1 cellular context compared by ENCODE assay signal in genomic region chr4:28444886-28445496, GRCh38.
TF ChIP-seq lines count a peak whose summit lies in the region.

No MANE protein-coding gene starts in this region.

TF ChIP-seq in IMR-90, 13 proteins besides CTCF, POLR2A, EP300 and RAD21:
- no peak for TF ChIP-seq CHD1 (IDR thresholded peaks at IDR 0.05; ENCODE audit: low read depth, low read length)
- no peak for TF ChIP-seq RFX5 (IDR thresholded peaks at IDR 0.05; ENCODE audit: low read depth, low read length)
- no peak for TF ChIP-seq RCOR1 (IDR thresholded peaks at IDR 0.05; ENCODE audit: insufficient replicate concordance, low read length)
- no peak for TF ChIP-seq FOS (IDR thresholded peaks at IDR 0.05; ENCODE audit: low read depth, low read length)
- TF ChIP-seq CEBPB (IDR thresholded peaks at IDR 0.05; ENCODE audit: low read depth, low read length) = no peak
- no peak for TF ChIP-seq NFE2L2 (IDR thresholded peaks at IDR 0.05; ENCODE audit: low read depth, low read length)
- TF ChIP-seq MAFK (IDR thresholded peaks at IDR 0.05; ENCODE audit: low read depth, low read length) = no peak
- no peak for TF ChIP-seq BHLHE40 (IDR thresholded peaks at IDR 0.05; ENCODE audit: low read depth, low read length)
- TF ChIP-seq SMC3 (IDR thresholded peaks at IDR 0.05; ENCODE audit: low read depth, low read length) = no peak
- no peak for TF ChIP-seq MAZ (IDR thresholded peaks at IDR 0.05; ENCODE audit: borderline replicate concordance, low read depth, low read length)
- no peak for TF ChIP-seq MXI1 (IDR thresholded peaks at IDR 0.05; ENCODE audit: borderline replicate concordance, low read depth, low read length)
- TF ChIP-seq ELK1 (IDR thresholded peaks at IDR 0.05; ENCODE audit: borderline replicate concordance, low read depth, low read length) = no peak
- no peak for TF ChIP-seq USF2 (IDR thresholded peaks at IDR 0.05; ENCODE audit: low read depth, low read length)
